Comparison of ENCODE assay signal across 20 cellular contexts in genomic region chr6:12034831-12035230, GRCh38. TPM values are rescaled to one million over a fixed set of nuclear protein-coding genes. Genes with fewer than 3 reads are reported as not detected.
DNase-seq lines count a peak whose midpoint lies in the region; ATAC-seq and TF ChIP-seq lines count a peak whose summit lies in the region.
"Had no signal": no experiment of that assay in that cellular context is flagged by ENCODE, and none has a peak within 500 bp of the region (broad histone marks: within the 10 kb centered on the region; RNA-seq: fewer than 3 reads in every experiment).

No MANE protein-coding gene starts in this region.

- no peaks in the 10 kb centered on the region for H3K27me3 ChIP-seq in SJCRH30
- H3K27me3 ChIP-seq: esophagus squamous epithelium, upper lobe of right lung had no signal

- H3K27ac Mint-ChIP-seq in chondrocyte (ENCODE audit: unreplicated experiment) (peak overlapping the region; percentile 41), mesothelial cell of epicardium (peak overlapping the region; percentile 92)
- H3K27ac Mint-ChIP-seq in activated naive CD8-positive, alpha-beta T cell treated with anti-CD3 and anti-CD28 coated beads, Interleukin-2, amount 50 U/mL, for 24 hours, result no peak overlapping the region

- no peak for TF ChIP-seq EP300 in Ishikawa (IDR thresholded peaks at IDR 0.05; ENCODE audit: borderline replicate concordance)

- TF ChIP-seq CTCF in AG10803 (conservative IDR thresholded peaks at IDR 0.05; ENCODE audit: low read length) (peak; percentile 38), chondrocyte (IDR thresholded peaks at IDR 0.05) (peak; percentile 61), mesothelial cell of epicardium (IDR thresholded peaks at IDR 0.05; ENCODE audit: unreplicated experiment) (no peak)

- no peak overlapping the region for H3K4me3 ChIP-seq in AG10803 (ENCODE audit: low read length)
- no peak overlapping the region for H3K4me3 ChIP-seq in SJCRH30
- H3K4me3 ChIP-seq: esophagus squamous epithelium, GM23248, upper lobe of right lung had no signal

- no peaks in the 10 kb centered on the region for H3K4me1 ChIP-seq in SJCRH30

- TF ChIP-seq RAD21 in Ishikawa (IDR thresholded peaks at IDR 0.05; ENCODE audit: low read depth), result 0 out of 2 replicates have a peak, but pooled peaks have one; percentile 5

- no peak overlapping the region for H3K27ac ChIP-seq in SJCRH30
- H3K27ac ChIP-seq: GM23248, upper lobe of right lung had no signal

- peaks cover 49% of the 10 kb centered on the region for H3K4me1 Mint-ChIP-seq in chondrocyte (ENCODE audit: low read depth)
- peaks cover 39% of the 10 kb centered on the region for H3K4me1 Mint-ChIP-seq in mesothelial cell of epicardium
- H3K4me1 Mint-ChIP-seq in activated naive CD8-positive, alpha-beta T cell treated with anti-CD3 and anti-CD28 coated beads, Interleukin-2, amount 50 U/mL, for 24 hours, result peaks cover 84% of the 10 kb centered on the region

- no peak for ATAC-seq in activated naive CD8-positive, alpha-beta T cell treated with anti-CD3 and anti-CD28 coated beads, Interleukin-2, amount 50 U/mL, for 24 hours
- no peak for ATAC-seq in HG02763 (IDR thresholded peaks at IDR 0.05; ENCODE audit: unreplicated experiment)
- ATAC-seq: activated T-cell treated with anti-CD3 and anti-CD28 coated beads, Interleukin-2, amount 50 U/mL, for 4 hours; left colon; upper lobe of right lung had no signal

- peaks cover 14% of the 10 kb centered on the region for H3K9me3 Mint-ChIP-seq in chondrocyte (ENCODE audit: low read depth)
- peaks cover 13% of the 10 kb centered on the region for H3K9me3 Mint-ChIP-seq in mesothelial cell of epicardium
- peaks cover 12% of the 10 kb centered on the region for H3K9me3 Mint-ChIP-seq in activated naive CD8-positive, alpha-beta T cell treated with anti-CD3 and anti-CD28 coated beads, Interleukin-2, amount 50 U/mL, for 24 hours

- DNase-seq in AG10803 (ENCODE audit: low read depth) (peak; percentile 18), chondrocyte (ENCODE audit: low spot score) (no peak), mesothelial cell of epicardium (ENCODE audit: low spot score in 2 of 2, unreplicated experiment in 2 of 2) (no peak), SJCRH30 (no peak)
- DNase-seq in activated naive CD8-positive, alpha-beta T cell treated with anti-CD3 and anti-CD28 coated beads, Interleukin-2, amount 50 U/mL, for 24 hours, result no peak
- DNase-seq in activated naive CD4-positive, alpha-beta T cell (lab: John Stamatoyannopoulos, UW), result no peak
- DNase-seq: activated CD4-positive, alpha-beta T cell treated with anti-CD3 and anti-CD28 coated beads, Interleukin-2, amount 50 U/mL, for 4 hours; activated T-cell treated with anti-CD3 and anti-CD28 coated beads, Interleukin-2, amount 50 U/mL, for 4 hours; AML-193; DMS 273 treated with DMSO at 0.1 percent for 48 hours; esophagus squamous epithelium; GM23248; hippocampal formation; left colon; MV-4-11; NCI-H2171 treated with DMSO at 0.1 percent for 48 hours; stimulated activated CD4-positive, alpha-beta T cell treated with anti-CD3 and anti-CD28 coated beads, Interleukin-1b, Interleukin-23, amount 100 ng/mL, for 48 hours; upper lobe of right lung had no signal

- H3K27me3 Mint-ChIP-seq in chondrocyte (ENCODE audit: low read depth), result no peaks in the 10 kb centered on the region
- no peaks in the 10 kb centered on the region for H3K27me3 Mint-ChIP-seq in mesothelial cell of epicardium (ENCODE audit: low read depth)
- no peaks in the 10 kb centered on the region for H3K27me3 Mint-ChIP-seq in activated naive CD8-positive, alpha-beta T cell treated with anti-CD3 and anti-CD28 coated beads, Interleukin-2, amount 50 U/mL, for 24 hours

- H3K36me3 Mint-ChIP-seq in chondrocyte (ENCODE audit: low read depth), result peaks cover 19% of the 10 kb centered on the region
- H3K36me3 Mint-ChIP-seq in mesothelial cell of epicardium, result peaks cover 28% of the 10 kb centered on the region
- peaks cover 29% of the 10 kb centered on the region for H3K36me3 Mint-ChIP-seq in activated naive CD8-positive, alpha-beta T cell treated with anti-CD3 and anti-CD28 coated beads, Interleukin-2, amount 50 U/mL, for 24 hours (ENCODE audit: low read depth)

- H3K36me3 ChIP-seq in SJCRH30, result peaks cover 4% of the 10 kb centered on the region; the same call in 1 of the 2 replicates
- H3K36me3 ChIP-seq: esophagus squamous epithelium, upper lobe of right lung had no signal

- H3K4me3 Mint-ChIP-seq in chondrocyte (ENCODE audit: unreplicated experiment) (no peak overlapping the region), mesothelial cell of epicardium (no peak overlapping the region)
- H3K4me3 Mint-ChIP-seq in activated naive CD8-positive, alpha-beta T cell treated with anti-CD3 and anti-CD28 coated beads, Interleukin-2, amount 50 U/mL, for 24 hours, result no peak overlapping the region
- H3K4me3 Mint-ChIP-seq: activated T-cell treated with anti-CD3 and anti-CD28 coated beads, Interleukin-2, amount 50 U/mL, for 4 hours had no signal

- H3K9me3 ChIP-seq in SJCRH30 (replicated peaks), result no peaks in the 10 kb centered on the region
- H3K9me3 ChIP-seq: esophagus squamous epithelium, upper lobe of right lung had no signal

TF ChIP-seq in Ishikawa, 13 proteins besides CTCF, POLR2A, EP300 and RAD21:
- TF ChIP-seq CEBPB (IDR thresholded peaks at IDR 0.05), result no peak
- TF ChIP-seq TCF12 (IDR thresholded peaks at IDR 0.05; ENCODE audit: low read depth), result no peak
- no peak for TF ChIP-seq TAF1 (IDR thresholded peaks at IDR 0.05; ENCODE audit: low read depth)
- no peak for TF ChIP-seq CREB1 (IDR thresholded peaks at IDR 0.05; ENCODE audit: low read depth)
- no peak for TF ChIP-seq USF1 (IDR thresholded peaks at IDR 0.05)
- TF ChIP-seq REST (IDR thresholded peaks at IDR 0.05; ENCODE audit: low read depth), result no peak
- TF ChIP-seq FOXM1 (IDR thresholded peaks at IDR 0.05; ENCODE audit: borderline replicate concordance, low read depth), result no peak

RNA-seq across cellular contexts. Expression of gene HIVEP1, which starts 22.7 kb away (rescaled TPM):
- total RNA-seq in chondrocyte (34.2 to 49.7 TPM (median 44.6 TPM) in 3 replicates), mesothelial cell of epicardium (63.4 to 69.4 TPM (median 64.0 TPM) in 3 replicates)
- total RNA-seq in SJCRH30 (2014; rRNA removed; shearing (Covaris generic)), result 8.8 and 11.1 TPM in 2 replicates
